ENCODE assay signal across 14 cellular contexts in the genomic region with DNA sequence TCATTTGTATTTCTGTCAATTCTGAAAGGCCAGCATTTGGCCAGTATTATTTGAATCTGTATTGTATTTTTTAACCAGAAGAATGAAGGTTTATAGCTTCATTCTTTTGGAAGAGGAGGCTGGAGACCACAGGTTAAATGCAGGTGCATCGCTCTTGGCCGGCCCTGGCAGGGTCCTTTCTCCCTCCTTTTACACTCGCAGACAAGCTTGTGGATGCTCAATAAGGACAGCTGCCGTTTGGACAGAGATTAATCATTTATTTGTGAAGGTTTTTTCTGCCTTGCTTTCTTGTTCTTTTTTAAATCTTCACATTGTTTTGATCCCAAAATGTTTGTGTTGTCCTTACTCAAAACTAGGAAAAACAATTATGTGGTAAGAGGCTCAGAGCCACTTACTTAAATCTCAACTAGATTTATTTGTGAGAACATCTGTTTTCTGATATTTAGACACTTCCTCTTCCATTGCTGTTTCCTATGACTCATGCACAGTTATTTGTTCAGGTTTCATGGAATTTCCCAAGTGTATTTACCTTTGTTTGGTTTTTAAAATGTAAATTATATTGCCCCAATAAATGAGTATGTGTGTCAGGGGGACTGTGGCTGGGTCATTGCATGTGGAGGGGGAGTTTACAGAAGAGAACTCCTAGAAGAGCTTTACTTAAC. TPM values are rescaled to one million over a fixed set of nuclear protein-coding genes. Genes with fewer than 3 reads are reported as not detected.
DNase-seq lines count a peak whose midpoint lies in the region; ATAC-seq, FAIRE-seq and TF ChIP-seq lines count a peak whose summit lies in the region.
"Had no signal": no experiment of that assay in that cellular context is flagged by ENCODE, and none has a peak within 500 bp of the region (broad histone marks: within the 10 kb centered on the region; RNA-seq: fewer than 3 reads in every experiment).

No MANE protein-coding gene starts in this region.

- H3K36me3 ChIP-seq in thyroid gland (peaks cover 38 to 48% of the 10 kb centered on the region in 2 donors), neural progenitor cell (peaks cover 8% of the 10 kb centered on the region)
- H3K36me3 ChIP-seq: neutrophil had no signal

- no peak overlapping the region for H3K4me3 ChIP-seq in thyroid gland (replicated peaks in 1 of 3)
- no peak overlapping the region for H3K4me3 ChIP-seq in neural progenitor cell

- H3K27ac ChIP-seq in thyroid gland (peak overlapping the region; percentile 21 to 37 (median 30)), neural progenitor cell (no peak overlapping the region)
- H3K27ac ChIP-seq: KMS-11, neutrophil had no signal

- H3K9me3 ChIP-seq in thyroid gland (no peaks in the 10 kb centered on the region), neural progenitor cell (ENCODE audit: low read depth) (no peaks in the 10 kb centered on the region)
- H3K9me3 ChIP-seq: neutrophil had no signal

- H3K27me3 ChIP-seq in thyroid gland (no peaks in the 10 kb centered on the region), neural progenitor cell (no peaks in the 10 kb centered on the region)
- H3K27me3 ChIP-seq: neutrophil had no signal

- peaks cover 54% of the 10 kb centered on the region for H3K36me3 Mint-ChIP-seq in neural progenitor cell
- peaks cover 1% of the 10 kb centered on the region for H3K36me3 Mint-ChIP-seq in activated naive CD8-positive, alpha-beta T cell treated with anti-CD3 and anti-CD28 coated beads, Interleukin-2, amount 50 U/mL, for 24 hours (ENCODE audit: low read depth)

- TF ChIP-seq CTCF in thyroid gland (IDR thresholded peaks at IDR 0.05) (no peak), neural progenitor cell (IDR thresholded peaks at IDR 0.05) (no peak)

- H3K9me3 Mint-ChIP-seq in neural progenitor cell, result no peaks in the 10 kb centered on the region
- no peaks in the 10 kb centered on the region for H3K9me3 Mint-ChIP-seq in activated naive CD8-positive, alpha-beta T cell treated with anti-CD3 and anti-CD28 coated beads, Interleukin-2, amount 50 U/mL, for 24 hours

- no peak overlapping the region for H3K27ac Mint-ChIP-seq in neural progenitor cell
- H3K27ac Mint-ChIP-seq in activated naive CD8-positive, alpha-beta T cell treated with anti-CD3 and anti-CD28 coated beads, Interleukin-2, amount 50 U/mL, for 24 hours, result no peak overlapping the region

- H3K4me1 Mint-ChIP-seq in neural progenitor cell, result peaks cover 3% of the 10 kb centered on the region
- no peaks in the 10 kb centered on the region for H3K4me1 Mint-ChIP-seq in activated naive CD8-positive, alpha-beta T cell treated with anti-CD3 and anti-CD28 coated beads, Interleukin-2, amount 50 U/mL, for 24 hours

- no peak overlapping the region for H3K9ac ChIP-seq in neural progenitor cell
- H3K9ac ChIP-seq: KMS-11 had no signal

- no peak for ATAC-seq in activated naive CD8-positive, alpha-beta T cell treated with anti-CD3 and anti-CD28 coated beads, Interleukin-2, amount 50 U/mL, for 24 hours
- no peak for ATAC-seq in HG03565 (IDR thresholded peaks at IDR 0.05; ENCODE audit: unreplicated experiment)
- ATAC-seq: Right ventricle myocardium inferior had no signal

- TF ChIP-seq POLR2A in thyroid gland (IDR thresholded peaks at IDR 0.05), result no peak

- DNase-seq in NCI-H446 treated with DMSO at 0.1 percent for 48 hours (lab: John Stamatoyannopoulos, UW) (peak; percentile 12), NCI-H446 (lab: John Stamatoyannopoulos, UW) (no peak), amniotic epithelial cell (ENCODE audit: low read depth) (peak; percentile 71), thyroid gland (no peak), neural progenitor cell (ENCODE audit: low spot score) (no peak)
- no peak for DNase-seq in activated naive CD8-positive, alpha-beta T cell treated with anti-CD3 and anti-CD28 coated beads, Interleukin-2, amount 50 U/mL, for 24 hours
- DNase-seq: 8988T; effector CD4-positive, alpha-beta T cell had no signal

- H3K4me3 Mint-ChIP-seq in neural progenitor cell, result no peak overlapping the region
- H3K4me3 Mint-ChIP-seq in activated naive CD8-positive, alpha-beta T cell treated with anti-CD3 and anti-CD28 coated beads, Interleukin-2, amount 50 U/mL, for 24 hours, result no peak overlapping the region

- H3K27me3 Mint-ChIP-seq in neural progenitor cell (ENCODE audit: insufficient read depth, low read depth), result peaks cover 2% of the 10 kb centered on the region
- peaks cover 2% of the 10 kb centered on the region for H3K27me3 Mint-ChIP-seq in activated naive CD8-positive, alpha-beta T cell treated with anti-CD3 and anti-CD28 coated beads, Interleukin-2, amount 50 U/mL, for 24 hours

- no peaks in the 10 kb centered on the region for H3F3A ChIP-seq in neural progenitor cell (ENCODE audit: low read depth)

- H4K20me1 ChIP-seq in neural progenitor cell (ENCODE audit: low read depth), result no peaks in the 10 kb centered on the region

- 78% methylated on average over 4 of the region's 4 CpGs for WGBS in thyroid gland, 2 donors

- intact Hi-C loops in thyroid gland (cut with DNase I), result no loop called here

- H3K4me2 ChIP-seq in neural progenitor cell, result no peak overlapping the region
- H3K4me2 ChIP-seq: KMS-11 had no signal

- H2AFZ ChIP-seq in neural progenitor cell (replicated peaks), result no peak overlapping the region

- peaks cover 0 to 15% of the 10 kb centered on the region in 2 donors for H3K4me1 ChIP-seq in thyroid gland
- H3K4me1 ChIP-seq in neural progenitor cell, result no peaks in the 10 kb centered on the region

- peak; percentile 74 for FAIRE-seq in islet of Langerhans (lab: Jason Lieb, UNC)
- FAIRE-seq: H1 had no signal

- no peaks in the 10 kb centered on the region for H3K79me2 ChIP-seq in neural progenitor cell (ENCODE audit: low read depth)

RNA-seq across cellular contexts. Expression of gene LAMC2, which starts 46.7 kb away (rescaled TPM):
- total RNA-seq in thyroid gland (10 to 100 TPM; 24.3 to 53.4 (median 27.9) TPM), neural progenitor cell (ENCODE audit: low replicate concordance) (0.36 and 0.46 TPM in 2 replicates)

Comparison
In these comparisons a context has a peak if more than half of its experiments do, and no peak if none do; other contexts are left out.
1. DNase-seq: peak in NCI-H446 treated with DMSO at 0.1 percent for 48 hours (single experiment) and amniotic epithelial cell (single experiment); none in NCI-H446 (0 of 2), thyroid gland (0 of 2), neural progenitor cell (single experiment) and activated naive CD8-positive, alpha-beta T cell treated with anti-CD3 and anti-CD28 coated beads, Interleukin-2, amount 50 U/mL, for 24 hours (single experiment).
2. RNA of gene LAMC2, which starts 46.7 kb away (total RNA-seq): 24.3 to 53.4 TPM in thyroid gland; 0.36 to 0.46 TPM in neural progenitor cell; every median in the first group is over 10 times any median in the second.